1 cellular context compared by ENCODE assay signal in genomic region chr13:30881191-30881651, GRCh38.
TF ChIP-seq lines count a peak whose summit lies in the region.

No MANE protein-coding gene starts in this region.

TF ChIP-seq in IMR-90, 13 proteins besides CTCF, POLR2A, EP300 and RAD21:
- TF ChIP-seq CEBPB (IDR thresholded peaks at IDR 0.05; ENCODE audit: low read depth, low read length) (no peak), NFE2L2 (IDR thresholded peaks at IDR 0.05; ENCODE audit: low read depth, low read length) (no peak), FOS (IDR thresholded peaks at IDR 0.05; ENCODE audit: low read depth, low read length) (no peak), RCOR1 (IDR thresholded peaks at IDR 0.05; ENCODE audit: insufficient replicate concordance, low read length) (no peak), ELK1 (IDR thresholded peaks at IDR 0.05; ENCODE audit: borderline replicate concordance, low read depth, low read length) (no peak)
